1 cellular context compared by ENCODE assay signal in genomic region chr10:22438714-22439113, GRCh38.
TF ChIP-seq lines count a peak whose summit lies in the region.

No MANE protein-coding gene starts in this region.

TF ChIP-seq in HepG2, 621 proteins besides CTCF, POLR2A, EP300 and RAD21 (continued from another document):
- TF ChIP-seq PRDM10 (CRISPR knock-in tag; IDR thresholded peaks at IDR 0.05; ENCODE audit: low read depth) (no peak), BCL3 (CRISPR knock-in tag; IDR thresholded peaks at IDR 0.05) (no peak), TCF12 (IDR thresholded peaks at IDR 0.05) (no peak), TCF12 (CRISPR knock-in tag; IDR thresholded peaks at IDR 0.05) (no peak), ZNF569 (CRISPR knock-in tag; IDR thresholded peaks at IDR 0.05; ENCODE audit: borderline replicate concordance) (no peak), SPEN (CRISPR knock-in tag; IDR thresholded peaks at IDR 0.05; ENCODE audit: low read depth) (no peak), ZSCAN25 (CRISPR knock-in tag; IDR thresholded peaks at IDR 0.05) (no peak), ZNF562 (CRISPR knock-in tag; IDR thresholded peaks at IDR 0.05; ENCODE audit: borderline replicate concordance) (no peak), TBL1XR1 (IDR thresholded peaks at IDR 0.05; ENCODE audit: borderline replicate concordance, low read length, partially characterized antibody) (no peak), PLSCR1 (CRISPR knock-in tag; IDR thresholded peaks at IDR 0.05; ENCODE audit: borderline replicate concordance) (no peak), BHLHE40 (IDR thresholded peaks at IDR 0.05; ENCODE audit: low read length) (no peak), ZNF510 (CRISPR knock-in tag; IDR thresholded peaks at IDR 0.05; ENCODE audit: low read depth) (no peak), HDAC2 (CRISPR knock-in tag; IDR thresholded peaks at IDR 0.05) (no peak)
TF ChIP-seq in HepG2: peak in this region for 0.
